ENCODE assay signal across 8 cellular contexts in the genomic region with DNA sequence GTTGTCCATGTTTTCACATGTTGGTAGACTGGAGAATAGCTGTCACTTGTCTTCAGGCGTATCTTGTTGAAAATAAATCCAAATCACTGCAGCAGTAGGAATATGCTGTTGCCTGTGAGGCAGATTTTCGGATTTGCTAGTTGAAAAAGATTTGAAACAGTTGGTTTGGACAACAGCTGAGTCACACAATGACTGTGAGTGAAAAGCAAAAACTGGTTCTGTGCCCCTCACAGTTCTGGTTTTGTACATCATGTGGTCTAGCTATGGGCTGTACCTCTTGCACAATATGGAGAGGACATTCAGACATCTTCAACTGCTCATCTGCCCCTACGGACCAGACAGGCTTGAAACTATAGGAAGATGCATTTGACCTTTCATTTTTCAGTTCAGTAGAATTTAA. TPM values are rescaled to one million over a fixed set of nuclear protein-coding genes. Genes with fewer than 3 reads are reported as not detected.
DNase-seq lines count a peak whose midpoint lies in the region; ATAC-seq, FAIRE-seq and TF ChIP-seq lines count a peak whose summit lies in the region.

No MANE protein-coding gene starts in this region.

- H3K27ac ChIP-seq in K562 (ENCODE audit: extremely low read depth, low read depth, low read length), result peak overlapping the region; percentile 98
- H3K27ac ChIP-seq in right lobe of liver, result peak overlapping the region; percentile 100
- H3K27ac ChIP-seq in transverse colon, result peak overlapping the region; percentile 93 to 99 (median 99)

- CTCF ChIA-PET in K562 (lab: Yijun Ruan, JAX; ENCODE audit: low intra/inter-chr PET ratio), result no interaction called here

- in situ Hi-C loops in K562 (cut with MboI) (no loop called here), transverse colon (cut with MboI; ENCODE audit: low pct_ligation_motif_present in 1 of 4, low pct_unique_long_range_greater_than_20kb in 1 of 4, low sequenced_read_pairs in 3 of 4) (no loop called here)

- intact Hi-C loops in K562 (cut with micrococcal nuclease) (loop anchor here (2.0 kb wide), 2 partner anchors 16 to 56 kb away; partner anchors contain the start of gene GUK1), right lobe of liver (cut with DNase I) (no loop called here), transverse colon (cut with DNase I; ENCODE audit: low total_unique reads) (loop anchor here (1.0 kb wide), 1 partner anchor 17 kb away; no protein-coding TSS in a partner anchor)

- ATAC-seq in K562, result no peak
- ATAC-seq in right lobe of liver, result peak in 1 of 4 donors; percentile 24
- ATAC-seq in GM18517 (IDR thresholded peaks at IDR 0.05; ENCODE audit: unreplicated experiment), result no peak

- H3K27me3 ChIP-seq in K562 (ENCODE audit: control insufficient read depth in 2 of 2, insufficient read depth in 2 of 2, low read length in 2 of 2) (no peaks in the 10 kb centered on the region), right lobe of liver (no peaks in the 10 kb centered on the region), transverse colon (no peaks in the 10 kb centered on the region)

- BruUV-seq in K562 (replicated peaks; lab: Mats Ljungman, UMichigan), result no TSS peak

- TF ChIP-seq EP300 in K562 (IDR thresholded peaks at IDR 0.05; ENCODE audit: low read length) (no peak), transverse colon (IDR thresholded peaks at IDR 0.05; ENCODE audit: low read depth) (no peak)

- peaks cover 88% of the 10 kb centered on the region for H3K79me2 ChIP-seq in K562 (ENCODE audit: control insufficient read depth, insufficient read depth, low read length)

- peak; percentile 79 for FAIRE-seq in K562 (lab: Jason Lieb, UNC)

- peaks cover 42 to 64% of the 10 kb centered on the region in 2 experiments; a peak in 4 of 5 replicates for H3K4me1 ChIP-seq in K562 (replicated peaks in 1 of 2; ENCODE audit: control insufficient read depth in 2 of 2, insufficient read depth in 2 of 2, low read length in 2 of 2)
- H3K4me1 ChIP-seq in right lobe of liver, result peaks cover 0 to 64% (median 30%) of the 10 kb centered on the region in 4 donors
- peaks cover 63 to 69% (median 65%) of the 10 kb centered on the region in 4 donors for H3K4me1 ChIP-seq in transverse colon

- H4K20me1 ChIP-seq in K562 (replicated peaks; ENCODE audit: control insufficient read depth, insufficient read depth, low read length), result peaks cover 68% of the 10 kb centered on the region

- H3K4me2 ChIP-seq in K562 (ENCODE audit: insufficient read depth, low read length), result peak overlapping the region; percentile 100

- TF ChIP-seq CTCF in K562 (IDR thresholded peaks at IDR 0.05 in 2 of 3, conservative IDR thresholded peaks at IDR 0.05 in 1 of 3; ENCODE audit: insufficient read depth in 2 of 3, low read depth in 1 of 3, low read length in 3 of 3) (no peak), right lobe of liver (IDR thresholded peaks at IDR 0.05) (no peak), transverse colon (IDR thresholded peaks at IDR 0.05) (no peak)

- TF ChIP-seq POLR2A in K562 (conservative IDR thresholded peaks at IDR 0.05) (no peak), right lobe of liver (IDR thresholded peaks at IDR 0.05) (no peak), transverse colon (IDR thresholded peaks at IDR 0.05) (no peak)

- WGBS in K562 (ENCODE audit: insufficient coverage, low coverage, missing lambda C conversion rate), result 5% methylated on average over 3 of the region's 3 CpGs
- 0% methylated on average over 3 of the region's 3 CpGs for WGBS in right lobe of liver (ENCODE audit: insufficient coverage, low coverage, low lambda C conversion rate, missing lambda C conversion rate)
- WGBS in transverse colon (ENCODE audit: low coverage in 1 of 2), 2 donors, result 16 to 17% methylated on average over 3 of the region's 3 CpGs

- no peak for TF ChIP-seq RAD21 in K562 (CRISPR knock-in tag; conservative IDR thresholded peaks at IDR 0.05 in 1 of 2, IDR thresholded peaks at IDR 0.05 in 1 of 2)

- no peak overlapping the region for H2AFZ ChIP-seq in K562 (ENCODE audit: low read depth, low read length)

- peaks cover 59% of the 10 kb centered on the region for H3K36me3 ChIP-seq in K562 (ENCODE audit: control insufficient read depth, insufficient read depth, low read length)
- peaks cover 0 to 3% (median 0%) of the 10 kb centered on the region in 4 donors for H3K36me3 ChIP-seq in right lobe of liver
- H3K36me3 ChIP-seq in transverse colon, result no peaks in the 10 kb centered on the region

- H3K9me1 ChIP-seq in K562 (ENCODE audit: control insufficient read depth, insufficient read depth, low read length), result peaks cover 43% of the 10 kb centered on the region

- H3K9ac ChIP-seq in K562 (ENCODE audit: insufficient read depth in 1 of 2, low read depth in 2 of 2, low read length in 2 of 2), result peak overlapping the region; percentile 99 to 100

- H3K4me3 ChIP-seq in K562 (peak overlapping the region; percentile 96), right lobe of liver (peak overlapping the region; percentile 82 to 99 (median 98)), transverse colon (peak overlapping the region; percentile 83 to 99 (median 95))

- H3K9me3 ChIP-seq in K562 (replicated peaks; ENCODE audit: control insufficient read depth, insufficient read depth, low read depth, low read length) (no peaks in the 10 kb centered on the region), right lobe of liver (no peaks in the 10 kb centered on the region), transverse colon (no peaks in the 10 kb centered on the region)

- DNase-seq in AML-193 (lab: John Stamatoyannopoulos, UW), result peak; percentile 46 to 56
- DNase-seq in LHCN-M2 (ENCODE audit: low read depth), result peak; percentile 93
- DNase-seq in K562 (ENCODE audit: extremely low read depth in 1 of 4, low spot score in 3 of 4), result peak in 1 of 4 experiments; percentile 48
- peak in 1 of 3 donors; percentile 5 for DNase-seq in right lobe of liver
- no peak for DNase-seq in transverse colon
- no peak for DNase-seq in H4 (ENCODE audit: low spot score)
- DNase-seq in NCI-H510A treated with DMSO at 0.1 percent for 48 hours (lab: John Stamatoyannopoulos, UW), result no peak

- POLR2A ChIA-PET in K562 (lab: Yijun Ruan, JAX), result interaction anchor here (0.6 to 4.3 kb wide), 17 partner anchors 8 to 371 kb away, joined by 3 to 36 read pairs (median 5); partner anchors contain the start of gene MRPL55

RNA-seq across cellular contexts. Expression of gene ARF1, which starts 1.8 kb away (rescaled TPM):
- total RNA-seq in LHCN-M2 (2014; rRNA removed) (354 and 378 TPM in 2 replicates), K562 (2014; rRNA removed) (325 and 442 TPM in 2 replicates), K562 (2014; rRNA removed; fragmentation: Illumina TruSeq; extraction: Trizol) (120 and 140 TPM in 2 replicates), K562 (2015; rRNA removed; fragmentation: Illumina TruSeq; extraction: Trizol) (192 and 198 TPM in 2 replicates), K562 (2021) (472 and 483 TPM in 2 replicates), right lobe of liver (100 to 1,000 TPM; 143 to 261 (median 193) TPM), transverse colon (100 to 1,000 TPM; 303 to 452 (median 375) TPM)
- 580 TPM for polyA plus RNA-seq in LHCN-M2 (2012)
- total RNA-seq in K562 (2011; cell fraction: chromatin; rRNA removed; ENCODE audit: low replicate concordance), result 99.7 and 210 TPM in 2 replicates
- total RNA-seq in K562 (2011; cell fraction: nucleolus; rRNA removed), result 245 and 251 TPM in 2 replicates
- total RNA-seq in K562 (2011; cell fraction: nucleoplasm; rRNA removed), result 187 and 199 TPM in 2 replicates
- polyA plus RNA-seq in K562 (2011; rRNA removed) (351 and 621 TPM in 2 replicates), K562 (2014; fragmentation: Illumina TruSeq; extraction: Trizol) (593 and 811 TPM in 2 replicates), K562 (2014; fragmentation: Nextera tagmentation; extraction: Ambion mirVana) (100 to 1,000 TPM in 1 of 2 experiments, 10 to 100 TPM in 1; 69.8 to 232 TPM), K562 (2014; rRNA removed) (435 and 476 TPM in 2 replicates)
- 776 and 1,036 TPM in 2 replicates for polyA plus RNA-seq in K562 (2011; cell fraction: cytosol; rRNA removed)
- polyA plus RNA-seq in K562 (2011; cell fraction: nucleus; rRNA removed), result 257 and 274 TPM in 2 replicates
- polyA plus RNA-seq in K562 (2012), result 485 and 750 TPM in 2 replicates
- 408 and 480 TPM in 2 replicates for polyA minus RNA-seq in K562 (2011; rRNA and poly(A)+ RNA removed)
- polyA minus RNA-seq in K562 (2011; cell fraction: cytosol; rRNA and poly(A)+ RNA removed), result 429 and 660 TPM in 2 replicates
- polyA minus RNA-seq in K562 (2011; cell fraction: nucleus; rRNA and poly(A)+ RNA removed), result 68.0 and 128 TPM in 2 replicates
- 102 and 167 TPM in 2 replicates for total RNA-seq in H4 (2014; rRNA removed; shearing (Covaris generic))

RNA-seq across cellular contexts. Expression of gene C1orf35, which starts 18.8 kb away (rescaled TPM):
- total RNA-seq in LHCN-M2 (2014; rRNA removed), result 16.3 and 18.5 TPM in 2 replicates
- polyA plus RNA-seq in LHCN-M2 (2012), result 18.0 TPM
- 16.4 and 31.0 TPM in 2 replicates for total RNA-seq in K562 (2011; cell fraction: chromatin; rRNA removed; ENCODE audit: low replicate concordance)
- 27.0 and 28.6 TPM in 2 replicates for total RNA-seq in K562 (2011; cell fraction: nucleolus; rRNA removed)
- total RNA-seq in K562 (2011; cell fraction: nucleoplasm; rRNA removed), result 20.4 and 20.5 TPM in 2 replicates
- 42.2 and 50.8 TPM in 2 replicates for total RNA-seq in K562 (2014; rRNA removed)
- 4.9 and 8.3 TPM in 2 replicates for total RNA-seq in K562 (2014; rRNA removed; fragmentation: Illumina TruSeq; extraction: Trizol)
- 18.9 and 23.2 TPM in 2 replicates for total RNA-seq in K562 (2015; rRNA removed; fragmentation: Illumina TruSeq; extraction: Trizol)
- total RNA-seq in K562 (2021), result 38.2 and 41.8 TPM in 2 replicates
- 10.8 and 15.6 TPM in 2 replicates for polyA plus RNA-seq in K562 (2011; rRNA removed)
- polyA plus RNA-seq in K562 (2011; cell fraction: cytosol; rRNA removed), result 12.7 and 22.3 TPM in 2 replicates
- 44.7 and 65.7 TPM in 2 replicates for polyA plus RNA-seq in K562 (2011; cell fraction: nucleus; rRNA removed)
- 28.9 and 30.6 TPM in 2 replicates for polyA plus RNA-seq in K562 (2012)
- polyA plus RNA-seq in K562 (2014; fragmentation: Illumina TruSeq; extraction: Trizol), result 12.5 and 20.9 TPM in 2 replicates
- 1 to 10 TPM; 3.2 to 3.8 TPM for polyA plus RNA-seq in K562 (2014; fragmentation: Nextera tagmentation; extraction: Ambion mirVana)
- polyA plus RNA-seq in K562 (2014; rRNA removed), result 34.3 and 48.7 TPM in 2 replicates
- polyA minus RNA-seq in K562 (2011; rRNA and poly(A)+ RNA removed), result 1.9 and 2.0 TPM in 2 replicates
- polyA minus RNA-seq in K562 (2011; cell fraction: cytosol; rRNA and poly(A)+ RNA removed), result 2.3 and 5.9 TPM in 2 replicates
- polyA minus RNA-seq in K562 (2011; cell fraction: nucleus; rRNA and poly(A)+ RNA removed), result 6.9 and 8.2 TPM in 2 replicates
- 1 to 10 TPM; 3.4 to 6.3 (median 5.2) TPM for total RNA-seq in right lobe of liver
- total RNA-seq in transverse colon, result 10 to 100 TPM; 11.6 to 17.1 (median 15.7) TPM
- total RNA-seq in H4 (2014; rRNA removed; shearing (Covaris generic)), result 10.7 and 14.2 TPM in 2 replicates

RNA-seq across cellular contexts. Expression of gene MRPL55, which starts 24.8 kb away (rescaled TPM):
- total RNA-seq in LHCN-M2 (2014; rRNA removed) (55.0 and 78.6 TPM in 2 replicates), K562 (2014; rRNA removed) (228 and 230 TPM in 2 replicates), K562 (2014; rRNA removed; fragmentation: Illumina TruSeq; extraction: Trizol) (26.7 and 47.2 TPM in 2 replicates), K562 (2015; rRNA removed; fragmentation: Illumina TruSeq; extraction: Trizol) (83.8 and 90.1 TPM in 2 replicates), K562 (2021) (112 and 120 TPM in 2 replicates), right lobe of liver (10 to 100 TPM; 24.2 to 75.9 (median 38.0) TPM), transverse colon (10 to 100 TPM; 47.1 to 95.5 (median 77.1) TPM)
- polyA plus RNA-seq in LHCN-M2 (2012), result 86.5 TPM
- total RNA-seq in K562 (2011; cell fraction: chromatin; rRNA removed; ENCODE audit: low replicate concordance), result 49.1 and 124 TPM in 2 replicates
- 125 and 127 TPM in 2 replicates for total RNA-seq in K562 (2011; cell fraction: nucleolus; rRNA removed)
- 91.0 and 99.2 TPM in 2 replicates for total RNA-seq in K562 (2011; cell fraction: nucleoplasm; rRNA removed)
- polyA plus RNA-seq in K562 (2011; rRNA removed) (65.9 and 115 TPM in 2 replicates), K562 (2014; fragmentation: Illumina TruSeq; extraction: Trizol) (81.0 and 93.0 TPM in 2 replicates), K562 (2014; fragmentation: Nextera tagmentation; extraction: Ambion mirVana) (10 to 100 TPM; 34.9 to 77.0 TPM), K562 (2014; rRNA removed) (154 and 166 TPM in 2 replicates)
- polyA plus RNA-seq in K562 (2011; cell fraction: cytosol; rRNA removed), result 142 and 334 TPM in 2 replicates
- polyA plus RNA-seq in K562 (2011; cell fraction: nucleus; rRNA removed), result 277 and 406 TPM in 2 replicates
- polyA plus RNA-seq in K562 (2012), result 90.3 and 111 TPM in 2 replicates
- 25.6 and 46.0 TPM in 2 replicates for polyA minus RNA-seq in K562 (2011; rRNA and poly(A)+ RNA removed)
- 61.9 and 66.6 TPM in 2 replicates for polyA minus RNA-seq in K562 (2011; cell fraction: cytosol; rRNA and poly(A)+ RNA removed)
- polyA minus RNA-seq in K562 (2011; cell fraction: nucleus; rRNA and poly(A)+ RNA removed), result 48.2 and 76.1 TPM in 2 replicates
- 85.3 and 97.7 TPM in 2 replicates for total RNA-seq in H4 (2014; rRNA removed; shearing (Covaris generic))

RNA-seq across cellular contexts. Expression of gene GUK1, which starts 55.8 kb away (rescaled TPM):
- total RNA-seq in LHCN-M2 (2014; rRNA removed), result 376 and 378 TPM in 2 replicates
- 435 TPM for polyA plus RNA-seq in LHCN-M2 (2012)
- 206 and 587 TPM in 2 replicates for total RNA-seq in K562 (2011; cell fraction: chromatin; rRNA removed; ENCODE audit: low replicate concordance)
- 479 and 565 TPM in 2 replicates for total RNA-seq in K562 (2011; cell fraction: nucleolus; rRNA removed)
- total RNA-seq in K562 (2011; cell fraction: nucleoplasm; rRNA removed), result 351 and 369 TPM in 2 replicates
- total RNA-seq in K562 (2014; rRNA removed), result 331 and 360 TPM in 2 replicates
- total RNA-seq in K562 (2014; rRNA removed; fragmentation: Illumina TruSeq; extraction: Trizol), result 31.6 and 42.7 TPM in 2 replicates
- total RNA-seq in K562 (2015; rRNA removed; fragmentation: Illumina TruSeq; extraction: Trizol), result 129 and 132 TPM in 2 replicates
- total RNA-seq in K562 (2021), result 228 and 233 TPM in 2 replicates
- 192 and 244 TPM in 2 replicates for polyA plus RNA-seq in K562 (2011; rRNA removed)
- 357 and 647 TPM in 2 replicates for polyA plus RNA-seq in K562 (2011; cell fraction: cytosol; rRNA removed)
- polyA plus RNA-seq in K562 (2011; cell fraction: nucleus; rRNA removed), result 690 and 902 TPM in 2 replicates
- polyA plus RNA-seq in K562 (2012), result 198 and 243 TPM in 2 replicates
- polyA plus RNA-seq in K562 (2014; fragmentation: Illumina TruSeq; extraction: Trizol), result 44.3 and 143 TPM in 2 replicates
- 10 to 100 TPM in 1 of 2 experiments, 1 to 10 TPM in 1; 7.0 to 18.1 TPM for polyA plus RNA-seq in K562 (2014; fragmentation: Nextera tagmentation; extraction: Ambion mirVana)
- 285 and 338 TPM in 2 replicates for polyA plus RNA-seq in K562 (2014; rRNA removed)
- 38.4 and 72.5 TPM in 2 replicates for polyA minus RNA-seq in K562 (2011; rRNA and poly(A)+ RNA removed)
- polyA minus RNA-seq in K562 (2011; cell fraction: cytosol; rRNA and poly(A)+ RNA removed), result 79.7 and 95.8 TPM in 2 replicates
- polyA minus RNA-seq in K562 (2011; cell fraction: nucleus; rRNA and poly(A)+ RNA removed), result 159 and 171 TPM in 2 replicates
- 100 to 1,000 TPM in 4 of 6 experiments, 10 to 100 TPM in 2; 78.0 to 235 (median 108) TPM for total RNA-seq in right lobe of liver
- total RNA-seq in transverse colon, result 100 to 1,000 TPM; 183 to 573 (median 382) TPM
- total RNA-seq in H4 (2014; rRNA removed; shearing (Covaris generic)), result 185 and 196 TPM in 2 replicates

Comparison
In these comparisons a context has a peak if more than half of its experiments do, and no peak if none do; other contexts are left out.
1. DNase-seq: peak in AML-193 (2 of 2) and LHCN-M2 (single experiment); none in transverse colon (single experiment), H4 (single experiment) and NCI-H510A treated with DMSO at 0.1 percent for 48 hours (single experiment).
2. intact Hi-C loops: an anchor here in K562 (2.0 kb wide) and transverse colon (1.0 kb wide); none called in right lobe of liver.
3. Peak in every context shown above with its lines, with median percentiles within 50 percentile points of each other: H3K27ac ChIP-seq and H3K4me3 ChIP-seq.